In the genomic region with DNA sequence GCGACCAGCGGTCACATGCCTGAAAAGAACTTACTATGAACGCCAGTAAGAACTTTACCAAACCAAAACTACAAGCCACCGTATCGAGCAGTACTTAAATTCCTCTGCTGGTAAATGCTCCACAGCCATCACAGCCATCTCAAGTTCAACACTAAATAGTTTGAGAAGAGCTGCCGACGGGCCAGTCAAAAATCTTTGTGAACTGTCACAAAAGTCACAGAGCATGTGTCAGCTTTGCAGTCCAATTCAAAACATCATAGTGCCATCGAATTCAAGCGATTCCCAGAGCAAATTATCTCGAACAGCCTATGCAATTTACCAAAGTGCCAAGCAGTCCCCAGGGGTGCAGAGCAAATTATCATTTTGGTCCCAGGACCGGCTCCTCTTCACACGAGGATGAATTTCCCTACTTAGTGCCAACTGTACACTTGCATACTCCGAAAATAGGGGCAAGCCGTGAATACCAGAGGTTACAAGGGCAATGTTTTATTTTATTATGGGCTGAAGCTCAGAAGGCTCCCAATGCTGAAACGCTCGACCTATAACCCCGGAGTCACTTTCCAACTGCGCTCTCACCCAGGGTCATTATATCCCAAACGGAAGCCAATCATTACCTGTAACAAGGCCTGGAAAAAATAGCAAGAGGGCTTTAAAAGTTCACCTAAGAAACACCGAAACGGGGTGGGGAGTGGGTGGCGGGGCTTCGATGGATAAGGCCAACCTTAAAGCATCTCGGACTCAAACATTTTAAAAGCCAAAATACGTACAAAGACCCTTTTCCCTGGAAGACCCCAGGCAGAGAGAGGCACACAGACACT, we compare ENCODE assay signal across 8 cellular contexts. TPM values are rescaled to one million over a fixed set of nuclear protein-coding genes. Genes with fewer than 3 reads are reported as not detected.
A peak's percentile ranks its signal among the peaks of the same experiment; 100 is the strongest.
DNase-seq lines count a peak whose midpoint lies in the region; ATAC-seq, FAIRE-seq and TF ChIP-seq lines count a peak whose summit lies in the region.

No MANE protein-coding gene starts in this region.

- H3K27me3 ChIP-seq in bronchial epithelial cell (ENCODE audit: control insufficient read depth, insufficient read depth, low read length): no peaks in the 10 kb centered on the region
- H3K27me3 ChIP-seq in subcutaneous abdominal adipose tissue (ENCODE audit: control insufficient read depth in 5 of 5, insufficient read depth in 4 of 5, low read length in 5 of 5): no peaks in the 10 kb centered on the region

- peaks cover 6% of the 10 kb centered on the region for H3K4me1 Mint-ChIP-seq in T-helper 2 cell treated with Interferon-gamma antibody and Interleukin-4, amounts not matched to agents 5 μg/mL and 100 μg/mL, for 36 hours (ENCODE audit: low read depth)

- H3K36me3 Mint-ChIP-seq in T-helper 2 cell treated with Interferon-gamma antibody and Interleukin-4, amounts not matched to agents 5 μg/mL and 100 μg/mL, for 36 hours (ENCODE audit: low read depth): no peaks in the 10 kb centered on the region

- no peak for ATAC-seq in HG02840 (IDR thresholded peaks at IDR 0.05; ENCODE audit: low FRiP score, unreplicated experiment)

- no peaks in the 10 kb centered on the region for H3K9me3 ChIP-seq in subcutaneous abdominal adipose tissue (ENCODE audit: control insufficient read depth in 5 of 5, low read length in 5 of 5)

- H3K4me3 ChIP-seq in bronchial epithelial cell (ENCODE audit: low read depth, low read length): peak overlapping the region; percentile 71
- peak overlapping the region; percentile 78 to 92 (median 90) for H3K4me3 ChIP-seq in subcutaneous abdominal adipose tissue (ENCODE audit: low read depth in 1 of 5, low read length in 5 of 5)

- H3K9me3 Mint-ChIP-seq in T-helper 2 cell treated with Interferon-gamma antibody and Interleukin-4, amounts not matched to agents 5 μg/mL and 100 μg/mL, for 36 hours: no peaks in the 10 kb centered on the region

- H3K36me3 ChIP-seq in bronchial epithelial cell (ENCODE audit: control insufficient read depth, insufficient read depth, low read length) (no peaks in the 10 kb centered on the region), subcutaneous abdominal adipose tissue (ENCODE audit: control insufficient read depth in 5 of 5, insufficient read depth in 5 of 5, low read length in 5 of 5) (no peaks in the 10 kb centered on the region)

- no peak overlapping the region for H3K27ac Mint-ChIP-seq in T-helper 2 cell treated with Interferon-gamma antibody and Interleukin-4, amounts not matched to agents 5 μg/mL and 100 μg/mL, for 36 hours

- peak overlapping the region; percentile 87 to 99 (median 89) for H3K9ac ChIP-seq in subcutaneous abdominal adipose tissue (ENCODE audit: low read length in 5 of 5)

- DNase-seq in T-helper 2 cell treated with Interferon-gamma antibody and Interleukin-4, amounts not matched to agents 5 μg/mL and 100 μg/mL, for 36 hours (ENCODE audit: low spot score): no peak
- DNase-seq in T-helper 2 cell (no peak), NCI-H526 treated with DMSO at 0.1 percent for 48 hours (lab: John Stamatoyannopoulos, UW) (peak; percentile 45), bronchial epithelial cell (ENCODE audit: low read depth) (peak; percentile 17), left kidney (ENCODE audit: low read depth, low spot score) (peak; percentile 59), posterior cingulate gyrus (no peak)

- peaks cover 0 to 32% (median 26%) of the 10 kb centered on the region in 5 donors for H3K4me1 ChIP-seq in subcutaneous abdominal adipose tissue (ENCODE audit: control insufficient read depth in 5 of 5, insufficient read depth in 5 of 5, low read length in 5 of 5)

- intact Hi-C loops in posterior cingulate gyrus (cut with DNase I): loop anchor here (2.0 to 5.0 kb wide), 4 partner anchors 61 to 618 kb away; a partner anchor contains a TSS

- H3K27ac ChIP-seq in subcutaneous abdominal adipose tissue (ENCODE audit: low read depth, low read length): peak overlapping the region; percentile 89

- TF ChIP-seq CTCF in bronchial epithelial cell (IDR thresholded peaks at IDR 0.05; ENCODE audit: insufficient read depth, low read length, severe bottlenecking): no peak

- peak overlapping the region; percentile 79 for H3K4me3 Mint-ChIP-seq in T-helper 2 cell treated with Interferon-gamma antibody and Interleukin-4, amounts not matched to agents 5 μg/mL and 100 μg/mL, for 36 hours

- peaks cover 57% of the 10 kb centered on the region for H3K27me3 Mint-ChIP-seq in T-helper 2 cell treated with Interferon-gamma antibody and Interleukin-4, amounts not matched to agents 5 μg/mL and 100 μg/mL, for 36 hours (ENCODE audit: low read depth)

- FAIRE-seq in bronchial epithelial cell (lab: Jason Lieb, UNC): no peak

RNA-seq across cellular contexts. Expression of a gene that starts 1.1 kb away (rescaled TPM):
- 17.6 and 23.0 TPM in 2 replicates for total RNA-seq in bronchial epithelial cell

Comparison
In these comparisons a context has a peak if more than half of its experiments do, and no peak if none do; other contexts are left out.
1. DNase-seq: peak in NCI-H526 treated with DMSO at 0.1 percent for 48 hours (single experiment), bronchial epithelial cell (single experiment) and left kidney (single experiment); none in T-helper 2 cell treated with Interferon-gamma antibody and Interleukin-4, amounts not matched to agents 5 μg/mL and 100 μg/mL, for 36 hours (single experiment), T-helper 2 cell (0 of 5) and posterior cingulate gyrus (0 of 10).